In the genomic region with DNA sequence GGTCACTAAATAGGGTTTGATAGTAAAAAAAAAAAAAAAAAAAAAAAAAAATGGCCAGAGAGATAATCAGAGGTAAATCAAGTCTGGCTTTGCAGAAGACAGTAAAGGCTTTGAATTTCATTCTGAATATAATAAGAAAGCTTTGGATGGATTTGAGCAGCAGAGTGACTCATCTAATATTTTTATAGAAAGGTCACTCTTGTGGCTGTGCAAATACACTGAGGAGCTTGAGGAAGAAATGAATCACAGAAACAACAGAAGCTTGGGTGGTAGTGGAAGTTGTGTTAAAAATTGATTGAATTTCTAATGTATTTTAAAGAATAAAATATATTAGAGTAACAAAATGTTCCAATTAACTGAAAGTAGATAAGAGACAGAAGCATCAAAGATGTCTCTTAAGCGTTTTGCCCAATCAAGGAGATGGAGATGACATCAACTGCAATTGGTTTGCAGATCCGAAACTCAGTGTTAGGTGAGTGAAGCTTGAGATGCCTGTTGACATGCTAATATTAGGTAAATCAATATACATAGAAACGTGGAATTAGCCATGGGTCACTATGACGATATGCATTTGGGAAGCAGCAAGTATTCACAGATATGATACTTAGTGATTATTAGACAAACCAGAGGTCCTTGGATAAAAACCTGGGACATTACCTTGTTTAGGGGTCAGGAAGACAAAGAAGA, we compare ENCODE assay signal across 15 cellular contexts.
DNase-seq lines count a peak whose midpoint lies in the region; ATAC-seq and TF ChIP-seq lines count a peak whose summit lies in the region.
"Had no signal": no experiment of that assay in that cellular context is flagged by ENCODE, and none has a peak within 500 bp of the region (broad histone marks: within the 10 kb centered on the region; RNA-seq: fewer than 3 reads in every experiment).

No MANE protein-coding gene starts in this region.

- H3K36me3 Mint-ChIP-seq in naive thymus-derived CD8-positive, alpha-beta T cell, result no peaks in the 10 kb centered on the region
- H3K36me3 Mint-ChIP-seq: activated naive CD4-positive, alpha-beta T cell treated with anti-CD3 and anti-CD28 coated beads, Interleukin-2, amount 50 U/mL, for 72 hours had no signal

- H3K36me3 ChIP-seq in osteoblast (ENCODE audit: insufficient read depth, low read length), result no peaks in the 10 kb centered on the region
- H3K36me3 ChIP-seq: gastrocnemius medialis had no signal

- peaks cover 12% of the 10 kb centered on the region for H3K4me1 ChIP-seq in osteoblast (ENCODE audit: insufficient read depth, low read length)
- H3K4me1 ChIP-seq: gastrocnemius medialis had no signal

- POLR2A ChIA-PET in naive thymus-derived CD8-positive, alpha-beta T cell (lab: Charles Lee), result no interaction called here

- peak; percentile 70 for DNase-seq in DMS53 (lab: John Stamatoyannopoulos, UW)
- peak; percentile 16 for DNase-seq in NCI-H460 (ENCODE audit: extremely low read depth, low read depth)
- DNase-seq in epithelial cell of esophagus (ENCODE audit: low read depth), result peak; percentile 46
- DNase-seq in osteoblast (ENCODE audit: insufficient read length, low spot score, missing footprints), result peak; percentile 86
- DNase-seq in naive thymus-derived CD8-positive, alpha-beta T cell, result no peak
- no peak for DNase-seq in DMS153 (lab: John Stamatoyannopoulos, UW)
- no peak for DNase-seq in NCI-H2107 treated with DMSO at 0.1 percent for 48 hours (lab: John Stamatoyannopoulos, UW; ENCODE audit: unreplicated experiment)
- DNase-seq: cortex of kidney; gastrocnemius medialis; islet precursor cell; NCI-H1105; stimulated activated naive CD4-positive, alpha-beta T cell treated with Interleukin-2 at 50 U/mL for 16 hours had no signal

- TF ChIP-seq CTCF in epithelial cell of esophagus (IDR thresholded peaks at IDR 0.05; ENCODE audit: insufficient read depth, low read depth, low read length, missing control alignments) (no peak), osteoblast (IDR thresholded peaks at IDR 0.05; ENCODE audit: extremely low read depth, low read depth, low read length) (no peak)

- no peaks in the 10 kb centered on the region for H3K27me3 Mint-ChIP-seq in naive thymus-derived CD8-positive, alpha-beta T cell

- H3K79me2 ChIP-seq in osteoblast (ENCODE audit: insufficient read depth, low read length), result no peaks in the 10 kb centered on the region

- ATAC-seq in GM19324 (IDR thresholded peaks at IDR 0.05; ENCODE audit: low FRiP score, unreplicated experiment), result no peak
- no peak for ATAC-seq in naive thymus-derived CD8-positive, alpha-beta T cell
- ATAC-seq: activated CD4-positive, CD25-positive, alpha-beta regulatory T cell treated with anti-CD3 and anti-CD28 coated beads, Interleukin-2, amount 50 U/mL, for 24 hours; activated naive CD4-positive, alpha-beta T cell treated with anti-CD3 and anti-CD28 coated beads, Interleukin-2, amount 50 U/mL, for 72 hours; gastrocnemius medialis had no signal

- H3K4me2 ChIP-seq in osteoblast (ENCODE audit: insufficient read depth, low read length), result no peak overlapping the region

- H3K9me3 ChIP-seq in osteoblast (ENCODE audit: low read depth, low read length), result no peaks in the 10 kb centered on the region
- H3K9me3 ChIP-seq: gastrocnemius medialis had no signal

- no peak overlapping the region for H3K4me3 Mint-ChIP-seq in naive thymus-derived CD8-positive, alpha-beta T cell

- H3K27ac Mint-ChIP-seq in naive thymus-derived CD8-positive, alpha-beta T cell, result no peak overlapping the region
- H3K27ac Mint-ChIP-seq: activated naive CD4-positive, alpha-beta T cell treated with anti-CD3 and anti-CD28 coated beads, Interleukin-2, amount 50 U/mL, for 72 hours had no signal

- H3K4me1 Mint-ChIP-seq in naive thymus-derived CD8-positive, alpha-beta T cell, result no peaks in the 10 kb centered on the region

- H3K9me3 Mint-ChIP-seq in naive thymus-derived CD8-positive, alpha-beta T cell, result peaks cover 0 to 6% (median 2%) of the 10 kb centered on the region in 9 donors

- H3K27me3 ChIP-seq in osteoblast (ENCODE audit: insufficient read depth, low read length), result no peaks in the 10 kb centered on the region
- H3K27me3 ChIP-seq: gastrocnemius medialis had no signal

- no peak overlapping the region for H3K27ac ChIP-seq in osteoblast (ENCODE audit: low read depth, low read length)
- H3K27ac ChIP-seq: gastrocnemius medialis had no signal

- H4K20me1 ChIP-seq in osteoblast (ENCODE audit: insufficient read depth, low read length), result no peaks in the 10 kb centered on the region

- no peak overlapping the region for H3K4me3 ChIP-seq in epithelial cell of esophagus (ENCODE audit: low read length)
- no peak overlapping the region for H3K4me3 ChIP-seq in osteoblast (ENCODE audit: insufficient read depth, low read length)
- H3K4me3 ChIP-seq: gastrocnemius medialis had no signal

- no peak overlapping the region for H2AFZ ChIP-seq in osteoblast (ENCODE audit: low read length)

Comparison
In these comparisons a context has a peak if more than half of its experiments do, and no peak if none do; other contexts are left out.
1. DNase-seq: peak in DMS53 (single experiment), NCI-H460 (single experiment), epithelial cell of esophagus (single experiment) and osteoblast (single experiment); none in naive thymus-derived CD8-positive, alpha-beta T cell (0 of 10), DMS153 (single experiment) and NCI-H2107 treated with DMSO at 0.1 percent for 48 hours (single experiment).